Comparison of ENCODE assay signal across 7 cellular contexts in the genomic region with DNA sequence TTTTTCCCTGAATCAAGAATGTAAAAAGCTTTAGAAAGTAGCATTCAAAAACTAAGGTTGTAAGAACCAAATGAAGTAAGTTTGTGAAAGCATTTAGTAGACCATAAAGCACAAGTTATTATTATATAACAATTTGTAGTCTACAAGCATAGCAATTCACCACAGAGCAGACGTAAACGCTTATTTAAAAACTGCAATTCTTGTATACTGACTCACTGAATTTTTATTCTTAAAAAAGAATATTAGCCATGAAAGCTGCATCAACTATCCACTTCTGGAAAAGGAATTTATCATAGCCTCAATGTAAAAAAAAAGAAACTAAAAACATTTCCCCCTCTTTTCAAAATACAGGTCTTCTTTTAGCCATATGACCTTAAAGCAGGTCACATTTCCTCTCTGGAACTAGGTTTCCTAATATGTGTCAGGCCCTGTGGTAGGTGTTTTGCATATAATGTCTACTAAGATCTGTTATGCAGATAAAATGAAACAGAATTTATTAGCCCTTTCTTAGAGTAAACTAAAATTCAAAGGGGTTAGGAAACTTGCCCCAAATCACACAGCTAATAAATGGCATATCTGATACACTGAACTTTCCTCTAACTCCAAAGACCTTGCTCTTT. TPM values are rescaled to one million over a fixed set of nuclear protein-coding genes. Genes with fewer than 3 reads are reported as not detected.
A peak's percentile ranks its signal among the peaks of the same experiment; 100 is the strongest.
DNase-seq lines count a peak whose midpoint lies in the region; ATAC-seq and TF ChIP-seq lines count a peak whose summit lies in the region.

No MANE protein-coding gene starts in this region.

- H3K4me3 ChIP-seq in ascending aorta: peak overlapping the region; percentile 24 to 93

- TF ChIP-seq CTCF in ascending aorta (IDR thresholded peaks at IDR 0.05): no peak

- no peaks in the 10 kb centered on the region for H3K27me3 ChIP-seq in ascending aorta

- ATAC-seq in GM18870 (IDR thresholded peaks at IDR 0.05; ENCODE audit: unreplicated experiment): peak; percentile 30
- ATAC-seq in HG03378 (IDR thresholded peaks at IDR 0.05; ENCODE audit: unreplicated experiment): peak; percentile 30

- no peaks in the 10 kb centered on the region for H3K9me3 ChIP-seq in ascending aorta

- no peaks in the 10 kb centered on the region for H3K36me3 ChIP-seq in ascending aorta

- H3K4me1 ChIP-seq in ascending aorta: peaks cover 4 to 16% of the 10 kb centered on the region in 2 donors

- no peak overlapping the region for H3K27ac ChIP-seq in ascending aorta

- DNase-seq in ascending aorta (ENCODE audit: low spot score in 2 of 2) (no peak), non-pigmented ciliary epithelial cell (ENCODE audit: low read depth) (peak; percentile 19), KG1 (lab: John Stamatoyannopoulos, UW) (no peak), HT-29 (ENCODE audit: low spot score) (no peak)
- no peak for DNase-seq in activated effector memory CD4-positive, alpha-beta T cell treated with anti-CD3 and anti-CD28 coated beads, Interleukin-2, amount 50 U/mL, for 16 hours

- intact Hi-C loops in ascending aorta (cut with DNase I): loop anchor here (5.0 to 10.0 kb wide), 4 partner anchors 207 to 1620 kb away; a partner anchor contains a TSS

RNA-seq across cellular contexts. Expression of a gene that starts 2.1 kb away (rescaled TPM):
- total RNA-seq in ascending aorta: 18.3 TPM
- 10.9 and 12.7 TPM in 2 replicates for total RNA-seq in HT-29 (2014; rRNA removed; shearing (Covaris generic))
